1 cellular context compared by ENCODE assay signal in genomic region chr1:52368383-52369172, GRCh38.
TF ChIP-seq lines count a peak whose summit lies in the region.

No MANE protein-coding gene starts in this region.

TF ChIP-seq in HEK293, 187 proteins besides CTCF, POLR2A, EP300 and RAD21 (continued from another document):
- TF ChIP-seq KLF8 (tag by site-specific recombination; IDR thresholded peaks at IDR 0.05), result 0 out of 2 replicates have a peak, but pooled peaks have one; percentile 8
- TF ChIP-seq SP2 (tag by site-specific recombination; IDR thresholded peaks at IDR 0.05), result peak; percentile 29; the same call in 1 of the 2 replicates
- peak; percentile 90 for TF ChIP-seq PRDM10 (tag by site-specific recombination; IDR thresholded peaks at IDR 0.05)
- no peak for TF ChIP-seq ZNF837 (tag by site-specific recombination; IDR thresholded peaks at IDR 0.05)
- TF ChIP-seq, protein P1, sequence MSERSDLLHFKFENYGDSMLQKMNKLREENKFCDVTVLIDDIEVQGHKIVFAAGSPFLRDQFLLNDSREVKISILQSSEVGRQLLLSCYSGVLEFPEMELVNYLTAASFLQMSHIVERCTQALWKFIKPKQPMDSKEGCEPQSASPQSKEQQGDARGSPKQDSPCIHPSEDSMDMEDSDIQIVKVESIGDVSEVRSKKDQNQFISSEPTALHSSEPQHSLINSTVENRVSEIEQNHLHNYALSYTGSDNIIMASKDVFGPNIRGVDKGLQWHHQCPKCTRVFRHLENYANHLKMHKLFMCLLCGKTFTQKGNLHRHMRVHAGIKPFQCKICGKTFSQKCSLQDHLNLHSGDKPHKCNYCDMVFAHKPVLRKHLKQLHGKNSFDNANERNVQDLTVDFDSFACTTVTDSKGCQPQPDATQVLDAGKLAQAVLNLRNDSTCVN (tag by site-specific recombination; optimal IDR thresholded peaks at IDR 0.05), result peak; percentile 94
- TF ChIP-seq ZSCAN30 (tag by site-specific recombination; IDR thresholded peaks at IDR 0.05), result no peak
- peak; percentile 45; the same call in 1 of the 2 replicates for TF ChIP-seq YY1 (tag by site-specific recombination; IDR thresholded peaks at IDR 0.05)
- no peak for TF ChIP-seq KLF16 (tag by site-specific recombination; IDR thresholded peaks at IDR 0.05)
- TF ChIP-seq ZBTB20 (tag by site-specific recombination; IDR thresholded peaks at IDR 0.05), result peak; percentile 70; the same call in 1 of the 2 replicates
- TF ChIP-seq, protein P2, sequence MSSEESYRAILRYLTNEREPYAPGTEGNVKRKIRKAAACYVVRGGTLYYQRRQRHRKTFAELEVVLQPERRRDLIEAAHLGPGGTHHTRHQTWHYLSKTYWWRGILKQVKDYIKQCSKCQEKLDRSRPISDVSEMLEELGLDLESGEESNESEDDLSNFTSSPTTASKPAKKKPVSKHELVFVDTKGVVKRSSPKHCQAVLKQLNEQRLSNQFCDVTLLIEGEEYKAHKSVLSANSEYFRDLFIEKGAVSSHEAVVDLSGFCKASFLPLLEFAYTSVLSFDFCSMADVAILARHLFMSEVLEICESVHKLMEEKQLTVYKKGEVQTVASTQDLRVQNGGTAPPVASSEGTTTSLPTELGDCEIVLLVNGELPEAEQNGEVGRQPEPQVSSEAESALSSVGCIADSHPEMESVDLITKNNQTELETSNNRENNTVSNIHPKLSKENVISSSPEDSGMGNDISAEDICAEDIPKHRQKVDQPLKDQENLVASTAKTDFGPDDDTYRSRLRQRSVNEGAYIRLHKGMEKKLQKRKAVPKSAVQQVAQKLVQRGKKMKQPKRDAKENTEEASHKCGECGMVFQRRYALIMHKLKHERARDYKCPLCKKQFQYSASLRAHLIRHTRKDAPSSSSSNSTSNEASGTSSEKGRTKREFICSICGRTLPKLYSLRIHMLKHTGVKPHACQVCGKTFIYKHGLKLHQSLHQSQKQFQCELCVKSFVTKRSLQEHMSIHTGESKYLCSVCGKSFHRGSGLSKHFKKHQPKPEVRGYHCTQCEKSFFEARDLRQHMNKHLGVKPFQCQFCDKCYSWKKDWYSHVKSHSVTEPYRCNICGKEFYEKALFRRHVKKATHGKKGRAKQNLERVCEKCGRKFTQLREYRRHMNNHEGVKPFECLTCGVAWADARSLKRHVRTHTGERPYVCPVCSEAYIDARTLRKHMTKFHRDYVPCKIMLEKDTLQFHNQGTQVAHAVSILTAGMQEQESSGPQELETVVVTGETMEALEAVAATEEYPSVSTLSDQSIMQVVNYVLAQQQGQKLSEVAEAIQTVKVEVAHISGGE (tag by site-specific recombination; conservative IDR thresholded peaks at IDR 0.05; ENCODE audit: low read depth), result peak; percentile 37; the same call in 1 of the 2 replicates
- TF ChIP-seq ZNF561 (tag by site-specific recombination; IDR thresholded peaks at IDR 0.05; ENCODE audit: borderline replicate concordance), result 0 out of 2 replicates have a peak, but pooled peaks have one; percentile 70
- peak; percentile 48; the same call in 1 of the 2 replicates for TF ChIP-seq KLF10 (tag by site-specific recombination; IDR thresholded peaks at IDR 0.05)
- peak; percentile 64; the same call in 1 of the 2 replicates for TF ChIP-seq ZNF423 (tag by site-specific recombination; IDR thresholded peaks at IDR 0.05)
- no peak for TF ChIP-seq ZBTB44 (tag by site-specific recombination; IDR thresholded peaks at IDR 0.05)
- peak; percentile 89 for TF ChIP-seq GLIS1 (tag by site-specific recombination; IDR thresholded peaks at IDR 0.05)
- TF ChIP-seq YY2 (tag by site-specific recombination; IDR thresholded peaks at IDR 0.05), result no peak
- peak; percentile 84 for TF ChIP-seq SCRT2 (tag by site-specific recombination; IDR thresholded peaks at IDR 0.05)
- peak; percentile 94 for TF ChIP-seq GLIS2 (tag by site-specific recombination; IDR thresholded peaks at IDR 0.05)
- TF ChIP-seq ZNF692 (tag by site-specific recombination; IDR thresholded peaks at IDR 0.05), result peak; percentile 63; the same call in 1 of the 2 replicates
- no peak for TF ChIP-seq ZNF112 (tag by site-specific recombination; IDR thresholded peaks at IDR 0.05)
- peak; percentile 83 for TF ChIP-seq ZNF341 (tag by site-specific recombination; IDR thresholded peaks at IDR 0.05; ENCODE audit: low read depth)
- TF ChIP-seq KLF9 (tag by site-specific recombination; IDR thresholded peaks at IDR 0.05; ENCODE audit: low read depth), result peak; percentile 56; the same call in 1 of the 2 replicates
- TF ChIP-seq, protein P3, sequence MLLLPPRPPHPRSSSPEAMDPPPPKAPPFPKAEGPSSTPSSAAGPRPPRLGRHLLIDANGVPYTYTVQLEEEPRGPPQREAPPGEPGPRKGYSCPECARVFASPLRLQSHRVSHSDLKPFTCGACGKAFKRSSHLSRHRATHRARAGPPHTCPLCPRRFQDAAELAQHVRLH (tag by site-specific recombination; IDR thresholded peaks at IDR 0.05), result no peak
- 0 out of 2 replicates have a peak, but pooled peaks have one; percentile 41 for TF ChIP-seq ZNF660 (tag by site-specific recombination; IDR thresholded peaks at IDR 0.05)
- TF ChIP-seq IKZF3 (tag by site-specific recombination; IDR thresholded peaks at IDR 0.05), result no peak
- peak; percentile 26; the same call in 1 of the 2 replicates for TF ChIP-seq ZFP69B (tag by site-specific recombination; IDR thresholded peaks at IDR 0.05)
- peak; percentile 71 for TF ChIP-seq ZNF335 (tag by site-specific recombination; conservative IDR thresholded peaks at IDR 0.05)
- no peak for TF ChIP-seq ZFP3 (tag by site-specific recombination; IDR thresholded peaks at IDR 0.05; ENCODE audit: low read depth)
- TF ChIP-seq SP3 (tag by site-specific recombination; IDR thresholded peaks at IDR 0.05), result peak; percentile 38; the same call in 1 of the 2 replicates
- peak; percentile 73; the same call in 1 of the 2 replicates for TF ChIP-seq SCRT1 (tag by site-specific recombination; IDR thresholded peaks at IDR 0.05; ENCODE audit: borderline replicate concordance)
- peak; percentile 75 for TF ChIP-seq ZBTB48 (tag by site-specific recombination; IDR thresholded peaks at IDR 0.05)
- TF ChIP-seq ZBTB8A (tag by site-specific recombination; IDR thresholded peaks at IDR 0.05), result peak; percentile 70
- TF ChIP-seq ZIC2 (tag by site-specific recombination; IDR thresholded peaks at IDR 0.05), result peak; percentile 71
- TF ChIP-seq ZNF518A (tag by site-specific recombination; conservative IDR thresholded peaks at IDR 0.05; ENCODE audit: low read depth), result 0 out of 2 replicates have a peak, but pooled peaks have one; percentile 5
- TF ChIP-seq ZBTB17 (tag by site-specific recombination; IDR thresholded peaks at IDR 0.05), result peak; percentile 73
